ENCODE assay signal across 22 cellular contexts in genomic region chr16:979106-979505, GRCh38. TPM values are rescaled to one million over a fixed set of nuclear protein-coding genes. Genes with fewer than 3 reads are reported as not detected.
DNase-seq lines count a peak whose midpoint lies in the region; ATAC-seq and TF ChIP-seq lines count a peak whose summit lies in the region.
"Had no signal": no experiment of that assay in that cellular context is flagged by ENCODE, and none has a peak within 500 bp of the region (broad histone marks: within the 10 kb centered on the region; RNA-seq: fewer than 3 reads in every experiment).

No MANE protein-coding gene starts in this region.

- H2BK120ac ChIP-seq in neuronal stem cell (ENCODE audit: low read depth, low read length), result no peak overlapping the region

- peaks cover 27% of the 10 kb centered on the region for H3K4me1 Mint-ChIP-seq in glutamatergic neuron (ENCODE audit: low read depth, unreplicated experiment)

- no peak for TF ChIP-seq CTCF in heart right ventricle (IDR thresholded peaks at IDR 0.05)
- no peak for TF ChIP-seq CTCF in glutamatergic neuron (IDR thresholded peaks at IDR 0.05; ENCODE audit: partially characterized antibody, unreplicated experiment)
- TF ChIP-seq CTCF in PC-9 (conservative IDR thresholded peaks at IDR 0.05), result no peak

- H3K36me3 ChIP-seq in heart right ventricle (no peaks in the 10 kb centered on the region), neuronal stem cell (replicated peaks in 1 of 2; ENCODE audit: control insufficient read depth in 2 of 2, insufficient read depth in 2 of 2, low read length in 2 of 2) (no peaks in the 10 kb centered on the region), PC-9 (ENCODE audit: low read depth) (no peaks in the 10 kb centered on the region)

- H3K27me3 ChIP-seq in right cardiac atrium (ENCODE audit: control insufficient read depth, insufficient read depth), result no peaks in the 10 kb centered on the region
- peaks cover 16 to 53% (median 35%) of the 10 kb centered on the region in 7 donors for H3K27me3 ChIP-seq in heart right ventricle
- H3K27me3 ChIP-seq in neuronal stem cell (ENCODE audit: control insufficient read depth in 3 of 3, insufficient read depth in 3 of 3, low read depth in 1 of 3, low read length in 3 of 3), result peaks cover 10 to 45% (median 11%) of the 10 kb centered on the region in 3 experiments
- H3K27me3 ChIP-seq in PC-9 (ENCODE audit: insufficient read depth, low read depth), result peaks cover 55% of the 10 kb centered on the region

- peaks cover 15% of the 10 kb centered on the region for H3K9me3 Mint-ChIP-seq in glutamatergic neuron (ENCODE audit: unreplicated experiment)
- H3K9me3 Mint-ChIP-seq: CD4-positive, CD25-positive, alpha-beta regulatory T cell; GM23338; H9; HFFc6 had no signal

- CTCF ChIA-PET in PC-9 (lab: Charles Lee), result no interaction called here

- H3K27me3 Mint-ChIP-seq in glutamatergic neuron (ENCODE audit: unreplicated experiment), result peaks cover 18% of the 10 kb centered on the region

- H3K23ac ChIP-seq in neuronal stem cell (ENCODE audit: low read depth, low read length, poor library complexity), result peak overlapping the region; percentile 34

- peak overlapping the region; percentile 38 for H2BK15ac ChIP-seq in neuronal stem cell (ENCODE audit: low read length)

- H3K4me3 Mint-ChIP-seq in glutamatergic neuron (ENCODE audit: unreplicated experiment), result peak overlapping the region; percentile 81
- H3K4me3 Mint-ChIP-seq: HFFc6 had no signal

- H3K4ac ChIP-seq in neuronal stem cell (ENCODE audit: low read length), result no peak overlapping the region

- H3K36me3 Mint-ChIP-seq in glutamatergic neuron (ENCODE audit: unreplicated experiment), result no peaks in the 10 kb centered on the region
- H3K36me3 Mint-ChIP-seq: CD4-positive, CD25-positive, alpha-beta regulatory T cell had no signal

- POLR2A ChIA-PET in PC-9 (lab: Charles Lee; ENCODE audit: unreplicated experiment), result no interaction called here

- peak overlapping the region; percentile 99 for H2AK5ac ChIP-seq in neuronal stem cell (ENCODE audit: low read depth, low read length)

- H3K9ac ChIP-seq in neuronal stem cell (ENCODE audit: low read depth, low read length, poor library complexity), result no peak overlapping the region

- no peak overlapping the region for H3K4me3 ChIP-seq in right cardiac atrium (ENCODE audit: low read length)
- H3K4me3 ChIP-seq in heart right ventricle, result no peak overlapping the region
- H3K4me3 ChIP-seq in neuronal stem cell (ENCODE audit: low read length in 2 of 2), result no peak overlapping the region
- no peak overlapping the region for H3K4me3 ChIP-seq in PC-9

- no peaks in the 10 kb centered on the region for H3K79me2 ChIP-seq in PC-9 (ENCODE audit: low read depth)

- no peak overlapping the region for H2AFZ ChIP-seq in neuronal stem cell (ENCODE audit: low read length)
- H2AFZ ChIP-seq in PC-9, result no peak overlapping the region
- H2AFZ ChIP-seq: GM23338 had no signal

- H3K4me2 ChIP-seq in neuronal stem cell (ENCODE audit: insufficient read depth, low read length, poor library complexity, severe bottlenecking) (no peak overlapping the region), PC-9 (no peak overlapping the region)

- H3K9me3 ChIP-seq in right cardiac atrium (ENCODE audit: control insufficient read depth, low read length) (no peaks in the 10 kb centered on the region), heart right ventricle (no peaks in the 10 kb centered on the region), neuronal stem cell (replicated peaks in 1 of 2; ENCODE audit: control insufficient read depth in 2 of 2, insufficient read depth in 1 of 2, low read depth in 1 of 2, low read length in 2 of 2) (peaks cover 0 to 1% of the 10 kb centered on the region in 2 donors), PC-9 (ENCODE audit: insufficient read depth, low read depth) (no peaks in the 10 kb centered on the region)

- no peak overlapping the region for H3K27ac Mint-ChIP-seq in glutamatergic neuron (ENCODE audit: unreplicated experiment)
- H3K27ac Mint-ChIP-seq: CD4-positive, CD25-positive, alpha-beta regulatory T cell; GM23338; H9; HFFc6 had no signal

- no peaks in the 10 kb centered on the region for H3K9me2 ChIP-seq in PC-9 (ENCODE audit: insufficient read depth)

- no peak overlapping the region for H3K14ac ChIP-seq in neuronal stem cell (ENCODE audit: low read length)

- H3K18ac ChIP-seq in neuronal stem cell (ENCODE audit: low read length), result no peak overlapping the region

- no peaks in the 10 kb centered on the region for H4K20me1 ChIP-seq in PC-9 (ENCODE audit: insufficient read depth)

- H3K27ac ChIP-seq in right cardiac atrium (ENCODE audit: low read length) (no peak overlapping the region), heart right ventricle (no peak overlapping the region), neuronal stem cell (replicated peaks; ENCODE audit: low read length) (no peak overlapping the region), PC-9 (no peak overlapping the region)
- H3K27ac ChIP-seq: RWPE1 had no signal

- no peak overlapping the region for H2BK12ac ChIP-seq in neuronal stem cell (ENCODE audit: low read length)

- WGBS in right cardiac atrium, result 90% methylated on average over 13 of the region's 13 CpGs
- WGBS in heart right ventricle, 2 donors, result 87 to 92% methylated on average over 13 of the region's 13 CpGs
- no CpG with 5 or more reads among the region's 13 CpGs for WGBS in neuronal stem cell (ENCODE audit: extremely low coverage in 2 of 2, insufficient read length in 2 of 2, insufficient replicate concordance in 1 of 2), 2 donors

- no peak overlapping the region for H2BK5ac ChIP-seq in neuronal stem cell (ENCODE audit: low read length)

- ATAC-seq in right cardiac atrium (no peak), heart right ventricle (no peak), HG03521 (IDR thresholded peaks at IDR 0.05; ENCODE audit: unreplicated experiment) (no peak)
- ATAC-seq: Panc1 had no signal

- intact Hi-C loops in right cardiac atrium (cut with DNase I) (no loop called here), heart right ventricle (cut with DNase I) (no loop called here), PC-9 (cut with micrococcal nuclease; ENCODE audit: unreplicated experiment) (loop anchor here (10.0 kb wide), 1 partner anchor 164 kb away; no protein-coding TSS in a partner anchor)

- H3F3A ChIP-seq in PC-9 (ENCODE audit: insufficient read depth, low read depth), result peaks cover 3% of the 10 kb centered on the region; the same call in 1 of the 2 replicates

- peaks cover 7% of the 10 kb centered on the region for H3K79me1 ChIP-seq in neuronal stem cell (ENCODE audit: low read depth, low read length)

- no TSS peak for BruUV-seq in PC-9 (replicated peaks; lab: Mats Ljungman, UMichigan)

- peak in 2 of 3 donors; percentile 42 to 47 for DNase-seq in right cardiac atrium
- DNase-seq in heart right ventricle, result no peak
- no peak for DNase-seq in glutamatergic neuron
- DNase-seq in neuronal stem cell (ENCODE audit: low spot score), result no peak
- DNase-seq in NCI-H1417 treated with DMSO at 0.1 percent for 48 hours (lab: John Stamatoyannopoulos, UW), result no peak
- DNase-seq in PC-9, result no peak
- DNase-seq: CD4-positive, CD25-positive, alpha-beta regulatory T cell; H9; HFFc6; KBM-7; MV-4-11; NCI-H1105; NCI-H146; NCI-H2029 treated with DMSO at 0.1 percent for 48 hours; NCI-H2227 treated with DMSO at 0.1 percent for 48 hours; NCI-H526 treated with DMSO at 0.1 percent for 48 hours; SHP77 had no signal

- H4K91ac ChIP-seq in neuronal stem cell (ENCODE audit: low read depth, low read length, poor library complexity), result no peak overlapping the region

- H3K4me1 ChIP-seq in right cardiac atrium (ENCODE audit: control insufficient read depth, insufficient read depth, low read length) (no peaks in the 10 kb centered on the region), heart right ventricle (peaks cover 8 to 26% (median 15%) of the 10 kb centered on the region in 9 donors), neuronal stem cell (ENCODE audit: control insufficient read depth in 2 of 2, insufficient read depth in 1 of 2, low read depth in 1 of 2, low read length in 2 of 2) (peaks cover 17 to 23% of the 10 kb centered on the region in 2 donors), PC-9 (replicated peaks; ENCODE audit: insufficient read depth) (0 out of 2 replicates have a peak, but pooled peaks cover 4% of the 10 kb centered on the region)

- H4K8ac ChIP-seq in neuronal stem cell (ENCODE audit: low read depth, low read length), result no peak overlapping the region

RNA-seq across cellular contexts. Expression of gene SOX8, which starts 2.5 kb away (rescaled TPM):
- 1 to 10 TPM in 3 of 4 donors, under 1 TPM in 1; 0.97 to 2.1 (median 1.9) TPM for total RNA-seq in right cardiac atrium
- polyA plus RNA-seq in right cardiac atrium, result 1.5 TPM
- 1 to 10 TPM in 5 of 10 donors, under 1 TPM in 5; 0.35 to 2.3 (median 0.97) TPM for total RNA-seq in heart right ventricle
- 1 to 10 TPM in 1 of 2 donors, under 1 TPM in 1; 0.97 to 2.0 TPM for polyA plus RNA-seq in heart right ventricle
- 7.0 TPM for total RNA-seq in glutamatergic neuron (ENCODE audit: unreplicated experiment)
- polyA plus RNA-seq in neuronal stem cell (2013, experiment 1 of 2), result 5.1 TPM
- 5.2 TPM for polyA plus RNA-seq in neuronal stem cell (2013, experiment 2 of 2)
- total RNA-seq in PC-9 (2021), result not detected in 2 replicates
- total RNA-seq: MCF 10A had no signal

RNA-seq across cellular contexts. Expression of gene LMF1, which starts 8.3 kb away (rescaled TPM):
- 10 to 100 TPM; 10.6 to 13.3 (median 11.2) TPM for total RNA-seq in right cardiac atrium
- 7.8 TPM for polyA plus RNA-seq in right cardiac atrium
- total RNA-seq in heart right ventricle, result 10 to 100 TPM in 2 of 10 donors, 1 to 10 TPM in 8; 5.7 to 14.2 (median 7.6) TPM
- 10 to 100 TPM in 1 of 2 donors, 1 to 10 TPM in 1; 5.1 to 15.4 TPM for polyA plus RNA-seq in heart right ventricle
- 17.4 TPM for total RNA-seq in glutamatergic neuron (ENCODE audit: unreplicated experiment)
- polyA plus RNA-seq in neuronal stem cell (2013, experiment 1 of 2), result 6.9 TPM
- 6.7 TPM for polyA plus RNA-seq in neuronal stem cell (2013, experiment 2 of 2)
- total RNA-seq in PC-9 (2021), result 31.3 and 35.6 TPM in 2 replicates

Comparison
In these comparisons a context has a peak if more than half of its experiments do, and no peak if none do; other contexts are left out.
1. DNase-seq: peak in right cardiac atrium (2 of 3); none in heart right ventricle (0 of 2), glutamatergic neuron (single experiment), neuronal stem cell (single experiment), NCI-H1417 treated with DMSO at 0.1 percent for 48 hours (single experiment) and PC-9 (0 of 2).